In genomic region chr2:189113963-189114362, GRCh38 we compare ENCODE assay signal across 22 cellular contexts.
DNase-seq lines count a peak whose midpoint lies in the region; TF ChIP-seq lines count a peak whose summit lies in the region.
"Had no signal": no experiment of that assay in that cellular context is flagged by ENCODE, and none has a peak within 500 bp of the region (broad histone marks: within the 10 kb centered on the region; RNA-seq: fewer than 3 reads in every experiment).

No MANE protein-coding gene starts in this region.

- H3K79me2 ChIP-seq in fibroblast of lung (ENCODE audit: control insufficient read depth, insufficient read depth, low read length), result peaks cover 54% of the 10 kb centered on the region

- H3K4me3 ChIP-seq in SJSA1 (no peak overlapping the region), fibroblast of lung (replicated peaks in 1 of 4; ENCODE audit: control extremely low read depth in 1 of 4, insufficient read depth in 1 of 4, low read depth in 3 of 4, low read length in 4 of 4) (no peak overlapping the region), skeletal muscle satellite cell (ENCODE audit: low read length) (no peak overlapping the region)
- H3K4me3 ChIP-seq: ovary, right atrium auricular region, upper lobe of left lung had no signal

- H3K27me3 ChIP-seq in SJSA1 (replicated peaks) (no peaks in the 10 kb centered on the region), fibroblast of lung (ENCODE audit: control insufficient read depth, insufficient read depth, low read length) (no peaks in the 10 kb centered on the region), skeletal muscle satellite cell (ENCODE audit: control insufficient read depth, insufficient read depth, low read length) (no peaks in the 10 kb centered on the region)
- H3K27me3 ChIP-seq: ovary, right atrium auricular region, upper lobe of left lung had no signal

- H3K36me3 ChIP-seq in SJSA1 (peaks cover 49% of the 10 kb centered on the region), fibroblast of lung (ENCODE audit: control insufficient read depth, insufficient read depth, low read length) (peaks cover 3% of the 10 kb centered on the region), skeletal muscle satellite cell (ENCODE audit: insufficient read depth, low read length) (peaks cover 24% of the 10 kb centered on the region)
- H3K36me3 ChIP-seq: ovary, right atrium auricular region, upper lobe of left lung, WERI-Rb-1 had no signal

- H3K9ac ChIP-seq in fibroblast of lung (ENCODE audit: insufficient read depth, low read length) (no peak overlapping the region), skeletal muscle satellite cell (ENCODE audit: low read depth, low read length) (peak overlapping the region; percentile 51)

- no peak for TF ChIP-seq CTCF in fibroblast of lung (conservative IDR thresholded peaks at IDR 0.05 in 1 of 2, IDR thresholded peaks at IDR 0.05 in 1 of 2; ENCODE audit: low read depth in 1 of 2, low read length in 2 of 2)

- H3K4me1 ChIP-seq in SJSA1 (replicated peaks), result peaks cover 36% of the 10 kb centered on the region
- H3K4me1 ChIP-seq in fibroblast of lung (ENCODE audit: control insufficient read depth, extremely low read depth, insufficient read depth, low read length), result peaks cover 17% of the 10 kb centered on the region
- peaks cover 36% of the 10 kb centered on the region for H3K4me1 ChIP-seq in skeletal muscle satellite cell (ENCODE audit: control insufficient read depth, insufficient read depth, low read length)

- peak overlapping the region; percentile 72 for H3K4me2 ChIP-seq in fibroblast of lung (ENCODE audit: extremely low read depth, insufficient read depth, low read length)
- H3K4me2 ChIP-seq in skeletal muscle satellite cell (ENCODE audit: low read length), result peak overlapping the region; percentile 21

- DNase-seq in EH (ENCODE audit: low read depth) (peak; percentile 77), SJSA1 (ENCODE audit: low read depth in 1 of 2, low spot score in 2 of 2) (no peak), fibroblast of lung (ENCODE audit: low read depth in 2 of 2) (peak in 1 of 2 donors; percentile 72), NCI-H748 (lab: John Stamatoyannopoulos, UW; ENCODE audit: unreplicated experiment) (no peak), NCI-H524 treated with DMSO at 0.1 percent for 48 hours (lab: John Stamatoyannopoulos, UW) (no peak), mesenteric fat pad (ENCODE audit: low spot score) (no peak), T1000 (lab: John Stamatoyannopoulos, UW) (no peak)
- DNase-seq: activated CD4-positive, alpha-beta T cell treated with anti-CD3 and anti-CD28 coated beads, Interleukin-2, amount 10 ng/mL, durations not matched to agents 7 days and 5 days; CD4-positive, CD25-positive, alpha-beta regulatory T cell; DMS 273 treated with DMSO at 0.1 percent for 48 hours; effector memory CD8-positive, alpha-beta T cell; GF-D8; naive B cell; NCI-H1092 treated with DMSO at 0.1 percent for 48 hours; NCI-H2029; NCI-H345; ovary; T-helper 2 cell; upper lobe of left lung; WERI-Rb-1 had no signal

- H3K27ac ChIP-seq in SJSA1, result peak overlapping the region; percentile 22
- peak overlapping the region; percentile 55 for H3K27ac ChIP-seq in fibroblast of lung (ENCODE audit: insufficient read depth, low read length)
- H3K27ac ChIP-seq: ovary, right atrium auricular region, upper lobe of left lung, WERI-Rb-1 had no signal

- no peaks in the 10 kb centered on the region for H3K9me3 ChIP-seq in SJSA1 (replicated peaks)
- no peaks in the 10 kb centered on the region for H3K9me3 ChIP-seq in fibroblast of lung (ENCODE audit: control insufficient read depth, insufficient read depth, low read depth, low read length)
- no peaks in the 10 kb centered on the region for H3K9me3 ChIP-seq in skeletal muscle satellite cell (replicated peaks; ENCODE audit: low read length)
- H3K9me3 ChIP-seq: ovary, right atrium auricular region, upper lobe of left lung had no signal

- H2AFZ ChIP-seq in fibroblast of lung (ENCODE audit: low read length), result peak overlapping the region; percentile 30

- H4K20me1 ChIP-seq in fibroblast of lung (ENCODE audit: control insufficient read depth, extremely low read depth, insufficient read depth, low read length), result no peaks in the 10 kb centered on the region
